Comparison of ENCODE assay signal across 23 cellular contexts in the genomic region with DNA sequence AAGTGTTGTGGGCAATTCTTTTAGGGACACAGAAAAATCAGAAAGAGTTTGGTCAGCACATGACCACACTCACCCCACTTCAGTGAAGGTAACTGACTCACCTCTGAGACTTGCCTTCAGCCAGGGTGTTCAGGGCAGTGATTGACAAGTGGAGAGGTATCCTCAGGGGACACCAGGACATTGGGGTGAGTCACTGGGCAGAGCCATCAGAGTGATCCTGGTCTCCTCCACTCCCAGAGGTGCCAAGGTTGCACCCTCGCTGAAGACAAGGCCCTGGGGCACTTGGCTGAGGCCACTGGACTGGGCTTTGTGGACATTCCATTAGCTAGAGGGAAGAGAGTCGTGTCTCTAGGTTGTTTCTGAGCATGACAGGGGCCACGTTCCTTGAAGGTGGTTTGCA.
"Had no signal": no experiment of that assay in that cellular context is flagged by ENCODE, and none has a peak within 500 bp of the region (broad histone marks: within the 10 kb centered on the region; RNA-seq: fewer than 3 reads in every experiment).

No MANE protein-coding gene starts in this region.

- H3K4me3 Mint-ChIP-seq: IgD-negative memory B cell had no signal

- H3K36me3 Mint-ChIP-seq: IgD-negative memory B cell had no signal

- H3K27me3 ChIP-seq: MG63 had no signal

- H3K9me3 ChIP-seq: MG63, SK-N-SH had no signal

- H3K9me2 ChIP-seq: SK-N-SH had no signal

- H3K9me3 Mint-ChIP-seq: IgD-negative memory B cell had no signal

- H3K36me3 ChIP-seq: MG63 had no signal

- H3K27ac Mint-ChIP-seq: IgD-negative memory B cell had no signal

- H3K27me3 Mint-ChIP-seq: IgD-negative memory B cell had no signal

- DNase-seq: Kasumi-1, MG63, NCI-H1092, NCI-H1105 treated with DMSO at 0.1 percent for 48 hours, NCI-H1417 treated with DMSO at 0.1 percent for 48 hours, NCI-H146, NCI-H1694 treated with DMSO at 0.1 percent for 48 hours, NCI-H1930, NCI-H2081, NCI-H2107, NCI-H2227 treated with DMSO at 0.1 percent for 48 hours, NCI-H524, NCI-H69, NCI-H774, PC-3, SHP77, SK-N-SH had no signal

- ATAC-seq: K562, Panc1, PC-3 had no signal

- H3K27ac ChIP-seq: HL-60, KMS-11, RWPE1 had no signal

- H3K4me2 ChIP-seq: SK-N-SH had no signal

- H3K4me3 ChIP-seq: K562, MG63 had no signal

- H3K9ac ChIP-seq: KMS-11, SK-N-SH had no signal
